In genomic region chr10:79437111-79437814, GRCh38 we compare ENCODE assay signal across 16 cellular contexts. TPM values are rescaled to one million over a fixed set of nuclear protein-coding genes. Genes with fewer than 3 reads are reported as not detected.
DNase-seq lines count a peak whose midpoint lies in the region; ATAC-seq, FAIRE-seq and TF ChIP-seq lines count a peak whose summit lies in the region.
"Had no signal": no experiment of that assay in that cellular context is flagged by ENCODE, and none has a peak within 500 bp of the region (broad histone marks: within the 10 kb centered on the region; RNA-seq: fewer than 3 reads in every experiment).

No MANE protein-coding gene starts in this region.

- no peak for FAIRE-seq in urothelium cell line (lab: Jason Lieb, UNC)
- FAIRE-seq: A204.1 had no signal

- no peak overlapping the region for H2AFZ ChIP-seq in osteoblast (ENCODE audit: low read length)
- H2AFZ ChIP-seq: parathyroid adenoma had no signal

- peak; percentile 33 for DNase-seq in activated effector memory CD4-positive, alpha-beta T cell treated with anti-CD3 and anti-CD28 coated beads, Interleukin-2, amount 50 U/mL, for 16 hours
- no peak for DNase-seq in activated effector memory CD4-positive, alpha-beta T cell treated with Interleukin-2 at 50 U/mL for 16 hours
- DNase-seq in coronary artery (ENCODE audit: low spot score) (no peak), osteoblast (ENCODE audit: insufficient read length, low spot score, missing footprints) (no peak), urothelium cell line (ENCODE audit: low spot score) (peak; percentile 43)
- DNase-seq in activated CD8-positive, alpha-beta memory T cell treated with anti-CD3 and anti-CD28 coated beads for 24 hours, result no peak
- DNase-seq: activated CD8-positive, alpha-beta memory T cell treated with anti-CD3 and anti-CD28 coated beads, Interleukin-2, amount 50 U/mL, for 4 hours; COR-L47; NCI-H1092 treated with DMSO at 0.1 percent for 48 hours; NCI-H446; stimulated activated naive CD8-positive, alpha-beta T cell treated with anti-CD3 and anti-CD28 coated beads, Interleukin-15, amount 100 ng/mL, for 72 hours had no signal

- H3K4me3 ChIP-seq in coronary artery (no peak overlapping the region), osteoblast (ENCODE audit: insufficient read depth, low read length) (no peak overlapping the region)

- peaks cover 90% of the 10 kb centered on the region for H3K79me2 ChIP-seq in osteoblast (ENCODE audit: insufficient read depth, low read length)

- no peaks in the 10 kb centered on the region for H3K27me3 ChIP-seq in osteoblast (ENCODE audit: insufficient read depth, low read length)

- H3K4me2 ChIP-seq in osteoblast (ENCODE audit: insufficient read depth, low read length), result no peak overlapping the region

- no peaks in the 10 kb centered on the region for H3K9me3 ChIP-seq in osteoblast (ENCODE audit: low read depth, low read length)

- ATAC-seq in HG03571 (IDR thresholded peaks at IDR 0.05; ENCODE audit: unreplicated experiment) (no peak), GM19351 (IDR thresholded peaks at IDR 0.05; ENCODE audit: unreplicated experiment) (no peak)
- ATAC-seq: stimulated activated naive CD8-positive, alpha-beta T cell treated with anti-CD3 and anti-CD28 coated beads, Interleukin-15, amount 100 ng/mL, for 72 hours had no signal

- H3K4me1 ChIP-seq in osteoblast (ENCODE audit: insufficient read depth, low read length), result peaks cover 66% of the 10 kb centered on the region
- H3K4me1 ChIP-seq: parathyroid adenoma had no signal

- H4K20me1 ChIP-seq in osteoblast (ENCODE audit: insufficient read depth, low read length), result peaks cover 64% of the 10 kb centered on the region

- peaks cover 39% of the 10 kb centered on the region for H3K36me3 ChIP-seq in osteoblast (ENCODE audit: insufficient read depth, low read length)

- H3K27ac ChIP-seq in coronary artery (peak overlapping the region; percentile 79 to 93), osteoblast (ENCODE audit: low read depth, low read length) (peak overlapping the region; percentile 94)
- H3K27ac ChIP-seq: parathyroid adenoma, VCaP had no signal

- TF ChIP-seq CTCF in coronary artery (IDR thresholded peaks at IDR 0.05), result no peak
- no peak for TF ChIP-seq CTCF in osteoblast (IDR thresholded peaks at IDR 0.05; ENCODE audit: extremely low read depth, low read depth, low read length)

RNA-seq across cellular contexts. Expression of gene ZCCHC24, which starts 8.2 kb away (rescaled TPM):
- total RNA-seq in osteoblast, result 48.5 and 69.5 TPM in 2 replicates

Comparison
In these comparisons a context has a peak if more than half of its experiments do, and no peak if none do; other contexts are left out.
1. DNase-seq: peak in activated effector memory CD4-positive, alpha-beta T cell treated with anti-CD3 and anti-CD28 coated beads, Interleukin-2, amount 50 U/mL, for 16 hours (single experiment) and urothelium cell line (single experiment); none in activated effector memory CD4-positive, alpha-beta T cell treated with Interleukin-2 at 50 U/mL for 16 hours (single experiment), coronary artery (single experiment), osteoblast (single experiment) and activated CD8-positive, alpha-beta memory T cell treated with anti-CD3 and anti-CD28 coated beads for 24 hours (single experiment).